In genomic region chr20:40343390-40343789, GRCh38 we compare ENCODE assay signal across 3 cellular contexts.
"Had no signal": no experiment of that assay in that cellular context is flagged by ENCODE, and none has a peak within 500 bp of the region (broad histone marks: within the 10 kb centered on the region; RNA-seq: fewer than 3 reads in every experiment).

No MANE protein-coding gene starts in this region.

- H3K4me3 ChIP-seq: GM12878 had no signal

- DNase-seq: GDM1, GF-D8 had no signal

- ATAC-seq: GM12878 had no signal
